Comparison of ENCODE assay signal across 26 cellular contexts in the genomic region with DNA sequence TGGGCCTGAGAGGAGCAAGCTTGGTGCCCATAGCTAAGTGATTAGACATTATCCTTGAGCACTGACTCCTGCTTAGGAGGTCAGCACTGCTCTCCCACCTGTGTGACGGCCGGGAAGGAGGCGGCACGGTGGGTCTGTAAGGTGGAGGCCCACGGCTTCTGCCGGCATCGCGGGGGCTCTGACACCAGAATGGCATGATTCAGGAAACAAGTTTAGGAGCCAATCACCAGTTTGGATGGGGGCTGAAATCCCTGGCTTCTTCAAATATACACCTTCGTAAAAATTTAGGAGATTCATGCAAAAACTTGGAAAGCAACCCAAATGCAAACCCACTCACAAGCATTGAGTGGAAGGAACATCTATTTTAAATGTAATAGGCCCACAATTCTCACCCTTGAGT.
"Had no signal": no experiment of that assay in that cellular context is flagged by ENCODE, and none has a peak within 500 bp of the region (broad histone marks: within the 10 kb centered on the region; RNA-seq: fewer than 3 reads in every experiment).

No MANE protein-coding gene starts in this region.

- DNase-seq: naive B cell; naive thymus-derived CD8-positive, alpha-beta T cell; nephron progenitor cell; pancreas; right cardiac atrium; right lobe of liver; sigmoid colon; small intestine; stimulated activated CD4-positive, alpha-beta T cell treated with anti-CD3 and anti-CD28 coated beads, Interleukin-1b, Interleukin-23, amount 100 ng/mL, for 48 hours; stimulated activated CD4-positive, alpha-beta T cell treated with anti-CD3 and anti-CD28 coated beads, Interleukin-4, amount 100 ng/mL, for 1 hour; stimulated activated CD4-positive, alpha-beta T cell treated with anti-CD3 and anti-CD28 coated beads, Interleukin-4, amount 100 ng/mL, for 4 hours; stimulated activated CD8-positive, alpha-beta memory T cell treated with anti-CD3 and anti-CD28 coated beads, Interleukin-4, amount 100 ng/mL, for 48 hours; stimulated activated naive CD4-positive, alpha-beta T cell; stimulated activated naive CD8-positive, alpha-beta T cell treated with anti-CD3 and anti-CD28 coated beads, Interleukin-15, amount 100 ng/mL, for 72 hours; stimulated activated naive CD8-positive, alpha-beta T cell treated with anti-CD3 and anti-CD28 coated beads, Interleukin-15, Interleukin-2, amounts not matched to agents 100 U/mL and 50 U/mL, for 24 hours; testis; tibial artery; trophoblast cell had no signal

- H3K36me3 ChIP-seq: neutrophil, pancreas, prostate gland, right lobe of liver, sigmoid colon, suprapubic skin, tibial artery, upper lobe of left lung, vagina had no signal

- H3K27me3 ChIP-seq: neutrophil, pancreas, right lobe of liver, sigmoid colon, suprapubic skin, testis, tibial artery, upper lobe of left lung, vagina had no signal

- H3K4me1 ChIP-seq: pancreas, prostate gland, right lobe of liver, sigmoid colon, suprapubic skin, testis, tibial artery, upper lobe of left lung, vagina had no signal

- ATAC-seq: naive thymus-derived CD8-positive, alpha-beta T cell; natural killer cell treated with Interleukin-12 subunit alpha and Interleukin-12 subunit beta and Interleukin-15 and Interleukin-18, amount 100 ng/mL, for 72 hours; pancreas; right cardiac atrium; right lobe of liver; stimulated activated memory B cell treated with anti-CD40 and anti-IgM and Interleukin-4, amounts not matched to agents 10 μg/mL and 1 μg/mL and 100 μg/mL, for 72 hours; stimulated activated naive CD8-positive, alpha-beta T cell treated with anti-CD3 and anti-CD28 coated beads, Interleukin-15, amount 100 ng/mL, for 72 hours; stimulated activated naive CD8-positive, alpha-beta T cell treated with anti-CD3 and anti-CD28 coated beads, Interleukin-15, Interleukin-2, amounts not matched to agents 100 U/mL and 50 U/mL, for 24 hours had no signal

- H3K9me3 ChIP-seq: neutrophil, pancreas, prostate gland, right lobe of liver, sigmoid colon, suprapubic skin, testis, tibial artery, upper lobe of left lung, vagina had no signal

- H3K4me3 ChIP-seq: pancreas, prostate gland, right lobe of liver, sigmoid colon, suprapubic skin, testis, tibial artery, upper lobe of left lung, vagina had no signal

- FAIRE-seq: pancreas, small intestine, urothelium cell line had no signal

- H3K27ac ChIP-seq: neutrophil, pancreas, prostate gland, right lobe of liver, sigmoid colon, suprapubic skin, testis, tibial artery, upper lobe of left lung, vagina had no signal
